In genomic region chr4:76897522-76898384, GRCh38 we compare ENCODE assay signal across 8 cellular contexts. TPM values are rescaled to one million over a fixed set of nuclear protein-coding genes. Genes with fewer than 3 reads are reported as not detected.
DNase-seq lines count a peak whose midpoint lies in the region; ATAC-seq and TF ChIP-seq lines count a peak whose summit lies in the region.

TSS of gene SOWAHB (minus strand) at chr4:76898144. CDS start at chr4:76897849, 295 bp downstream.

- peak; percentile 45 for ATAC-seq in GM18867 (IDR thresholded peaks at IDR 0.05; ENCODE audit: unreplicated experiment)
- no peak for ATAC-seq in HG03571 (IDR thresholded peaks at IDR 0.05; ENCODE audit: unreplicated experiment)
- no peak for ATAC-seq in HG03565 (IDR thresholded peaks at IDR 0.05; ENCODE audit: unreplicated experiment)

- intact Hi-C loops in tibial artery (cut with DNase I; ENCODE audit: low total_unique reads), result no loop called here

- TF ChIP-seq CTCF in tibial artery (IDR thresholded peaks at IDR 0.05), result no peak

- in situ Hi-C loops in KBM-7 (cut with MboI; ENCODE audit: low pct_unique_long_range_greater_than_20kb, low sequenced_read_pairs), result no loop called here

- H3K27me3 ChIP-seq in effector memory CD4-positive, alpha-beta T cell (replicated peaks; ENCODE audit: control insufficient read depth, insufficient read depth, low read length, poor library complexity, severe bottlenecking), result peaks cover 18% of the 10 kb centered on the region
- H3K27me3 ChIP-seq in tibial artery, result peaks cover 0 to 25% of the 10 kb centered on the region in 2 donors

- H3K36me3 ChIP-seq in effector memory CD4-positive, alpha-beta T cell (ENCODE audit: control insufficient read depth, insufficient read depth, low read length), result no peaks in the 10 kb centered on the region
- no peaks in the 10 kb centered on the region for H3K36me3 ChIP-seq in tibial artery

- H3K27ac ChIP-seq in effector memory CD4-positive, alpha-beta T cell (ENCODE audit: insufficient read depth, low read length, poor library complexity, severe bottlenecking), result no peak within 1 kb of the TSS
- peak within 1 kb of the TSS; percentile 27 to 47 for H3K27ac ChIP-seq in tibial artery

- H3K9me3 ChIP-seq in effector memory CD4-positive, alpha-beta T cell (ENCODE audit: control insufficient read depth, low read length), result no peaks in the 10 kb centered on the region
- no peaks in the 10 kb centered on the region for H3K9me3 ChIP-seq in tibial artery

- DNase-seq in KBM-7 (peak; percentile 30), mucosa of gallbladder (ENCODE audit: low spot score) (peak; percentile 81), tibial artery (peak in 1 of 2 donors; percentile 66)
- peak; percentile 21 to 27 for DNase-seq in activated CD4-positive, alpha-beta T cell treated with anti-CD3 and anti-CD28 coated beads, Interleukin-2, amount 50 U/mL, for 4 hours
- peak in 2 of 3 donors; percentile 9 to 24 for DNase-seq in effector memory CD4-positive, alpha-beta T cell

- H3K4me3 ChIP-seq in effector memory CD4-positive, alpha-beta T cell (ENCODE audit: insufficient read depth, low read depth, low read length, poor library complexity, severe bottlenecking), result peak within 1 kb of the TSS; percentile 70
- peak within 1 kb of the TSS; percentile 50 to 66 for H3K4me3 ChIP-seq in tibial artery

- H3K4me1 ChIP-seq in effector memory CD4-positive, alpha-beta T cell (ENCODE audit: control insufficient read depth, insufficient read depth, low read length, poor library complexity, severe bottlenecking), result peaks cover 10% of the 10 kb centered on the region
- peaks cover 0 to 33% (median 16%) of the 10 kb centered on the region in 4 donors for H3K4me1 ChIP-seq in tibial artery

RNA-seq across cellular contexts. Expression of gene SOWAHB, which starts in this region (rescaled TPM):
- 11.7 TPM for total RNA-seq in mucosa of gallbladder
